In genomic region chr12:92362785-92363184, GRCh38 we compare ENCODE assay signal across 8 cellular contexts.
DNase-seq lines count a peak whose midpoint lies in the region; ATAC-seq and TF ChIP-seq lines count a peak whose summit lies in the region.

No MANE protein-coding gene starts in this region.

- H3K27ac ChIP-seq in RWPE1 (no peak overlapping the region), adrenal gland (peak overlapping the region in 2 of 5 donors; percentile 19 to 37), GM23248 (no peak overlapping the region)

- WGBS in adrenal gland, 4 donors: 48 to 62% (median 57%) methylated on average over 3 of the region's 3 CpGs
- WGBS in GM23248 (ENCODE audit: low coverage in 1 of 2, low lambda C conversion rate in 2 of 2, missing lambda C conversion rate in 2 of 2), 2 experiments: 55 to 62% methylated on average over 3 of the region's 3 CpGs

- no peak overlapping the region for H3K4me2 ChIP-seq in GM23248 (ENCODE audit: unreplicated experiment)

- in situ Hi-C loops in GM23248 (cut with MboI): no loop called here

- CTCF ChIA-PET in RWPE1 (lab: Yijun Ruan, JAX): interaction anchor here (0.7 kb wide), 1 partner anchor 300 kb away, joined by 3 read pairs; no protein-coding TSS in a partner anchor

- H3K9me3 ChIP-seq in adrenal gland (replicated peaks in 1 of 3) (no peaks in the 10 kb centered on the region), GM23248 (ENCODE audit: low read depth) (no peaks in the 10 kb centered on the region)

- no peaks in the 10 kb centered on the region for H3K79me2 ChIP-seq in GM23248 (ENCODE audit: insufficient read depth)

- POLR2A ChIA-PET in RWPE1 (lab: Yijun Ruan, JAX; ENCODE audit: low non-redundant PET): no interaction called here

- no peak overlapping the region for H3K9ac ChIP-seq in GM23248

- H4K20me1 ChIP-seq in GM23248 (ENCODE audit: insufficient read depth): no peaks in the 10 kb centered on the region

- H3K36me3 ChIP-seq in adrenal gland (replicated peaks in 1 of 2) (no peaks in the 10 kb centered on the region), GM23248 (ENCODE audit: low read depth) (no peaks in the 10 kb centered on the region)

- H3K27me3 ChIP-seq in adrenal gland: no peaks in the 10 kb centered on the region
- H3K27me3 ChIP-seq in GM23248 (replicated peaks; ENCODE audit: insufficient read depth): no peaks in the 10 kb centered on the region

- H3K4me3 ChIP-seq in GM12875 (ENCODE audit: low read depth, low read length) (peak overlapping the region; percentile 48), adrenal gland (peak overlapping the region in 1 of 4 donors; percentile 20), GM23248 (no peak overlapping the region)
- H3K4me3 ChIP-seq in Jurkat, Clone E6-1 (ENCODE audit: low read length): peak overlapping the region; percentile 37

- no peak for TF ChIP-seq CTCF in GM12875 (IDR thresholded peaks at IDR 0.05; ENCODE audit: borderline replicate concordance, insufficient read depth, low read depth, low read length)
- no peak for TF ChIP-seq CTCF in RWPE1 (conservative IDR thresholded peaks at IDR 0.05; ENCODE audit: low read depth)
- no peak for TF ChIP-seq CTCF in adrenal gland (IDR thresholded peaks at IDR 0.05)

- TF ChIP-seq POLR2A in adrenal gland (IDR thresholded peaks at IDR 0.05): no peak

- peak; percentile 70 for DNase-seq in Jurkat, Clone E6-1 (ENCODE audit: low read depth, low spot score)
- DNase-seq in medulla oblongata (ENCODE audit: extremely low spot score): peak; percentile 40
- no peak for DNase-seq in HUDEP-2 (lab: John Stamatoyannopoulos, UW; ENCODE audit: unreplicated experiment in 76 of 76)
- no peak for DNase-seq in RWPE1 (ENCODE audit: low spot score)
- no peak for DNase-seq in adrenal gland
- no peak for DNase-seq in GM23248

- no peak overlapping the region for H2AFZ ChIP-seq in GM23248

- intact Hi-C loops in adrenal gland (cut with DNase I): no loop called here

- H3K9me2 ChIP-seq in GM23248 (ENCODE audit: insufficient read depth): no peaks in the 10 kb centered on the region

- peak; percentile 46 for ATAC-seq in GM21367 (IDR thresholded peaks at IDR 0.05; ENCODE audit: unreplicated experiment)

- H3F3A ChIP-seq in GM23248 (ENCODE audit: insufficient read depth): no peaks in the 10 kb centered on the region

- H3K4me1 ChIP-seq in adrenal gland (replicated peaks in 1 of 2): no peaks in the 10 kb centered on the region
- peaks cover 7% of the 10 kb centered on the region for H3K4me1 ChIP-seq in GM23248 (ENCODE audit: insufficient read depth)

Comparison
In these comparisons a context has a peak if more than half of its experiments do, and no peak if none do; other contexts are left out.
1. DNase-seq: peak in Jurkat, Clone E6-1 (single experiment) and medulla oblongata (single experiment); none in HUDEP-2 (0 of 76), RWPE1 (single experiment), adrenal gland (0 of 7) and GM23248 (single experiment).